6 cellular contexts compared by ENCODE assay signal in genomic region chr2:89885071-89885470, GRCh38.
DNase-seq lines count a peak whose midpoint lies in the region; ATAC-seq, FAIRE-seq and TF ChIP-seq lines count a peak whose summit lies in the region.
"Not testable (repeated sequence)": the region's sequence is repeated elsewhere in the genome, so short reads cannot be mapped to it uniquely, and the experiment has no call there.

No MANE protein-coding gene starts in this region.

- peak; percentile 68 for FAIRE-seq in GM12891 (lab: Jason Lieb, UNC)
- FAIRE-seq in bronchial epithelial cell (lab: Jason Lieb, UNC), result peak; percentile 93

- H3K27me3 ChIP-seq in bronchial epithelial cell (ENCODE audit: control insufficient read depth, insufficient read depth, low read length), result not testable (repeated sequence)

- TF ChIP-seq POLR2A in GM12891 (IDR thresholded peaks at IDR 0.05; ENCODE audit: low read depth, low read length), result not testable (repeated sequence)

- TF ChIP-seq CTCF in bronchial epithelial cell (IDR thresholded peaks at IDR 0.05; ENCODE audit: insufficient read depth, low read length, severe bottlenecking), result not testable (repeated sequence)

- peak; percentile 36 for ATAC-seq in GM18867 (IDR thresholded peaks at IDR 0.05; ENCODE audit: unreplicated experiment)
- peak; percentile 40 for ATAC-seq in GM21723 (IDR thresholded peaks at IDR 0.05; ENCODE audit: unreplicated experiment)
- peak; percentile 45 for ATAC-seq in HG03039 (IDR thresholded peaks at IDR 0.05; ENCODE audit: unreplicated experiment)
- ATAC-seq in HG03558 (IDR thresholded peaks at IDR 0.05; ENCODE audit: extremely low read depth, unreplicated experiment), result peak; percentile 27

- not testable (repeated sequence) for DNase-seq in GM12891 (ENCODE audit: insufficient read length, low spot score); bronchial epithelial cell (ENCODE audit: low read depth)

- H3K4me3 ChIP-seq in bronchial epithelial cell (ENCODE audit: low read depth, low read length), result not testable (repeated sequence)

- H3K36me3 ChIP-seq in bronchial epithelial cell (ENCODE audit: control insufficient read depth, insufficient read depth, low read length), result not testable (repeated sequence)
